In genomic region chr7:128868624-128869137, GRCh38 we compare ENCODE assay signal across 9 cellular contexts. TPM values are rescaled to one million over a fixed set of nuclear protein-coding genes. Genes with fewer than 3 reads are reported as not detected.
A peak's percentile ranks its signal among the peaks of the same experiment; 100 is the strongest.
DNase-seq lines count a peak whose midpoint lies in the region; TF ChIP-seq lines count a peak whose summit lies in the region.
"Had no signal": no experiment of that assay in that cellular context is flagged by ENCODE, and none has a peak within 500 bp of the region (broad histone marks: within the 10 kb centered on the region; RNA-seq: fewer than 3 reads in every experiment).

No MANE protein-coding gene starts in this region.

- CTCF ChIA-PET in A673 (lab: Charles Lee): no interaction called here

- no peaks in the 10 kb centered on the region for H3K36me3 ChIP-seq in A673 (ENCODE audit: insufficient read depth, low read length, poor library complexity, severe bottlenecking)
- H3K36me3 ChIP-seq in muscle layer of duodenum (ENCODE audit: control insufficient read depth in 1 of 2, insufficient read depth in 2 of 2, low read length in 2 of 2): peaks cover 7 to 8% of the 10 kb centered on the region in 2 donors

- H3K27ac ChIP-seq in A673 (ENCODE audit: low read depth, low read length, poor library complexity, severe bottlenecking) (no peak overlapping the region), coronary artery (no peak overlapping the region), muscle layer of duodenum (ENCODE audit: low read length) (no peak overlapping the region), caudate nucleus (ENCODE audit: low read depth, low read length) (no peak overlapping the region)

- H3K4me1 ChIP-seq in A673 (ENCODE audit: insufficient read depth, low read length, poor library complexity, severe bottlenecking) (peaks cover 2% of the 10 kb centered on the region), muscle layer of duodenum (ENCODE audit: control insufficient read depth in 1 of 2, insufficient read depth in 2 of 2, low read length in 2 of 2) (peaks cover 1 to 28% of the 10 kb centered on the region in 2 donors)

- H3K4me3 ChIP-seq in A673 (ENCODE audit: low read depth, low read length, poor library complexity, severe bottlenecking) (peak overlapping the region; percentile 60), LNCaP clone FGC (ENCODE audit: low read depth, low read length) (peak overlapping the region; percentile 53), coronary artery (peak overlapping the region; percentile 80), muscle layer of duodenum (ENCODE audit: low read depth in 1 of 2, low read length in 2 of 2) (peak overlapping the region; percentile 37 to 76)

- H3K27me3 ChIP-seq in A673 (replicated peaks; ENCODE audit: insufficient read depth, low read depth, low read length, poor library complexity) (no peaks in the 10 kb centered on the region), muscle layer of duodenum (ENCODE audit: low read depth, low read length) (no peaks in the 10 kb centered on the region)

- TF ChIP-seq CTCF in A673 (conservative IDR thresholded peaks at IDR 0.05; ENCODE audit: low read depth, low read length) (no peak), LNCaP clone FGC (IDR thresholded peaks at IDR 0.05; ENCODE audit: control insufficient read depth, extremely low read depth, insufficient read depth) (no peak), coronary artery (IDR thresholded peaks at IDR 0.05) (no peak)

- POLR2A ChIA-PET in A673 (lab: Charles Lee; ENCODE audit: low non-redundant PET): no interaction called here

- intact Hi-C loops in A673 (cut with micrococcal nuclease; ENCODE audit: unreplicated experiment): no loop called here

- no TSS peak for BruUV-seq in A673 (replicated peaks; lab: Mats Ljungman, UMichigan)

- DNase-seq in A673 (ENCODE audit: low spot score) (no peak), LNCaP clone FGC (ENCODE audit: low read depth) (no peak), coronary artery (ENCODE audit: low spot score) (no peak), germinal center (ENCODE audit: low spot score) (no peak), NK-92 (lab: John Stamatoyannopoulos, UW; ENCODE audit: unreplicated experiment) (no peak), NCI-H345 treated with DMSO at 0.1 percent for 48 hours (lab: John Stamatoyannopoulos, UW; ENCODE audit: unreplicated experiment) (no peak), caudate nucleus (lab: John Stamatoyannopoulos, UW) (no peak)

- H3K9me3 ChIP-seq in A673 (ENCODE audit: low read depth, low read length, poor library complexity, severe bottlenecking) (no peaks in the 10 kb centered on the region), muscle layer of duodenum (ENCODE audit: control insufficient read depth in 1 of 2, low read length in 2 of 2) (no peaks in the 10 kb centered on the region)

RNA-seq across cellular contexts. Expression of gene ATP6V1F, which starts 6.0 kb away (rescaled TPM):
- total RNA-seq in A673 (2021): 148 and 152 TPM in 2 replicates

RNA-seq across cellular contexts. Expression of gene FLNC, which starts 38.5 kb away (rescaled TPM):
- total RNA-seq in A673 (2021): 6.5 and 7.8 TPM in 2 replicates
- total RNA-seq: T-helper 2 cell treated with Interferon-gamma antibody and Interleukin-4, amounts not matched to agents 100 ng/mL and 5 ng/mL, for 36 hours had no signal

RNA-seq across cellular contexts. Expression of gene KCP, which starts 41.8 kb away (rescaled TPM):
- total RNA-seq in A673 (2021): not detected in 2 replicates
